In genomic region chr11:74018331-74019005, GRCh38 we compare ENCODE assay signal across 1 cellular context.
TF ChIP-seq lines count a peak whose summit lies in the region.

No MANE protein-coding gene starts in this region.

TF ChIP-seq in HepG2, 621 proteins besides CTCF, POLR2A, EP300 and RAD21 (continued from another document and continues in another):
- TF ChIP-seq, protein P1, sequence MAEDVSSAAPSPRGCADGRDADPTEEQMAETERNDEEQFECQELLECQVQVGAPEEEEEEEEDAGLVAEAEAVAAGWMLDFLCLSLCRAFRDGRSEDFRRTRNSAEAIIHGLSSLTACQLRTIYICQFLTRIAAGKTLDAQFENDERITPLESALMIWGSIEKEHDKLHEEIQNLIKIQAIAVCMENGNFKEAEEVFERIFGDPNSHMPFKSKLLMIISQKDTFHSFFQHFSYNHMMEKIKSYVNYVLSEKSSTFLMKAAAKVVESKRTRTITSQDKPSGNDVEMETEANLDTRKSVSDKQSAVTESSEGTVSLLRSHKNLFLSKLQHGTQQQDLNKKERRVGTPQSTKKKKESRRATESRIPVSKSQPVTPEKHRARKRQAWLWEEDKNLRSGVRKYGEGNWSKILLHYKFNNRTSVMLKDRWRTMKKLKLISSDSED (CRISPR knock-in tag; IDR thresholded peaks at IDR 0.05), result no peak
- TF ChIP-seq ZBTB37 (CRISPR knock-in tag; IDR thresholded peaks at IDR 0.05), result no peak
- TF ChIP-seq KDM3A (CRISPR knock-in tag; IDR thresholded peaks at IDR 0.05; ENCODE audit: low read depth), result no peak
- TF ChIP-seq MED13 (CRISPR knock-in tag; IDR thresholded peaks at IDR 0.05), result no peak
- TF ChIP-seq, protein P2, sequence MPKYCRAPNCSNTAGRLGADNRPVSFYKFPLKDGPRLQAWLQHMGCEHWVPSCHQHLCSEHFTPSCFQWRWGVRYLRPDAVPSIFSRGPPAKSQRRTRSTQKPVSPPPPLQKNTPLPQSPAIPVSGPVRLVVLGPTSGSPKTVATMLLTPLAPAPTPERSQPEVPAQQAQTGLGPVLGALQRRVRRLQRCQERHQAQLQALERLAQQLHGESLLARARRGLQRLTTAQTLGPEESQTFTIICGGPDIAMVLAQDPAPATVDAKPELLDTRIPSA (CRISPR knock-in tag; IDR thresholded peaks at IDR 0.05; ENCODE audit: borderline replicate concordance), result no peak
- no peak for TF ChIP-seq ZNF773 (CRISPR knock-in tag; IDR thresholded peaks at IDR 0.05; ENCODE audit: borderline replicate concordance)
- TF ChIP-seq NR3C1 (CRISPR knock-in tag; IDR thresholded peaks at IDR 0.05), result no peak
- no peak; the same call in 1 of the 2 replicates for TF ChIP-seq ZSCAN21 (CRISPR knock-in tag; IDR thresholded peaks at IDR 0.05; ENCODE audit: borderline replicate concordance)
- TF ChIP-seq ZFP91 (CRISPR knock-in tag; IDR thresholded peaks at IDR 0.05; ENCODE audit: borderline replicate concordance), result peak; percentile 87
- 0 out of 2 replicates have a peak, but pooled peaks have one; percentile 13 for TF ChIP-seq JUND (CRISPR knock-in tag; IDR thresholded peaks at IDR 0.05)
- peak; percentile 69; the same call in 1 of the 2 replicates for TF ChIP-seq NFIC (IDR thresholded peaks at IDR 0.05; ENCODE audit: low read length)
- TF ChIP-seq ATF7-NPFF (CRISPR knock-in tag; IDR thresholded peaks at IDR 0.05; ENCODE audit: low read depth), result no peak
- peak; percentile 14; the same call in 1 of the 2 replicates for TF ChIP-seq HOMEZ (CRISPR knock-in tag; IDR thresholded peaks at IDR 0.05; ENCODE audit: low read depth)
- TF ChIP-seq RFX5 (IDR thresholded peaks at IDR 0.05; ENCODE audit: low read depth, low read length), result no peak
- no peak for TF ChIP-seq DMTF1 (CRISPR knock-in tag; IDR thresholded peaks at IDR 0.05)
- TF ChIP-seq, protein P3, sequence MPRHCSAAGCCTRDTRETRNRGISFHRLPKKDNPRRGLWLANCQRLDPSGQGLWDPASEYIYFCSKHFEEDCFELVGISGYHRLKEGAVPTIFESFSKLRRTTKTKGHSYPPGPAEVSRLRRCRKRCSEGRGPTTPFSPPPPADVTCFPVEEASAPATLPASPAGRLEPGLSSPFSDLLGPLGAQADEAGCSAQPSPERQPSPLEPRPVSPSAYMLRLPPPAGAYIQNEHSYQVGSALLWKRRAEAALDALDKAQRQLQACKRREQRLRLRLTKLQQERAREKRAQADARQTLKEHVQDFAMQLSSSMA (CRISPR knock-in tag; IDR thresholded peaks at IDR 0.05), result 0 out of 2 replicates have a peak, but pooled peaks have one; percentile 46
- TF ChIP-seq SRSF9 (IDR thresholded peaks at IDR 0.05; ENCODE audit: borderline replicate concordance, insufficient read depth, low read depth, low read length, poor library complexity, severe bottlenecking), result no peak
- no peak for TF ChIP-seq ZBTB42 (CRISPR knock-in tag; IDR thresholded peaks at IDR 0.05)
- peak; percentile 83 for TF ChIP-seq ZNF350 (CRISPR knock-in tag; IDR thresholded peaks at IDR 0.05; ENCODE audit: borderline replicate concordance, low read depth)
- TF ChIP-seq MTF1 (CRISPR knock-in tag; IDR thresholded peaks at IDR 0.05), result no peak
- TF ChIP-seq ZFP82 (CRISPR knock-in tag; IDR thresholded peaks at IDR 0.05; ENCODE audit: borderline replicate concordance), result no peak
- TF ChIP-seq ZNF12 (CRISPR knock-in tag; IDR thresholded peaks at IDR 0.05), result no peak
- no peak for TF ChIP-seq CCAR2 (optimal IDR thresholded peaks at IDR 0.05; ENCODE audit: low read depth, low read length)
- TF ChIP-seq, protein P4, sequence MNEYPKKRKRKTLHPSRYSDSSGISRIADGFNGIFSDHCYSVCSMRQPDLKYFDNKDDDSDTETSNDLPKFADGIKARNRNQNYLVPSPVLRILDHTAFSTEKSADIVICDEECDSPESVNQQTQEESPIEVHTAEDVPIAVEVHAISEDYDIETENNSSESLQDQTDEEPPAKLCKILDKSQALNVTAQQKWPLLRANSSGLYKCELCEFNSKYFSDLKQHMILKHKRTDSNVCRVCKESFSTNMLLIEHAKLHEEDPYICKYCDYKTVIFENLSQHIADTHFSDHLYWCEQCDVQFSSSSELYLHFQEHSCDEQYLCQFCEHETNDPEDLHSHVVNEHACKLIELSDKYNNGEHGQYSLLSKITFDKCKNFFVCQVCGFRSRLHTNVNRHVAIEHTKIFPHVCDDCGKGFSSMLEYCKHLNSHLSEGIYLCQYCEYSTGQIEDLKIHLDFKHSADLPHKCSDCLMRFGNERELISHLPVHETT (CRISPR knock-in tag; conservative IDR thresholded peaks at IDR 0.05), result no peak
- TF ChIP-seq ZNF569 (CRISPR knock-in tag; IDR thresholded peaks at IDR 0.05; ENCODE audit: borderline replicate concordance), result no peak
- TF ChIP-seq GATA4 (IDR thresholded peaks at IDR 0.05; ENCODE audit: borderline replicate concordance, low read depth), result no peak
- TF ChIP-seq ZNF839 (CRISPR knock-in tag; IDR thresholded peaks at IDR 0.05; ENCODE audit: borderline replicate concordance), result no peak
- TF ChIP-seq ZNF724P (CRISPR knock-in tag; IDR thresholded peaks at IDR 0.05; ENCODE audit: borderline replicate concordance), result no peak
- TF ChIP-seq ZNF34 (CRISPR knock-in tag; IDR thresholded peaks at IDR 0.05; ENCODE audit: borderline replicate concordance), result no peak
- 0 out of 2 replicates have a peak, but pooled peaks have one; percentile 6 for TF ChIP-seq SIX4 (CRISPR knock-in tag; IDR thresholded peaks at IDR 0.05)
- no peak for TF ChIP-seq PRMT3 (CRISPR knock-in tag; IDR thresholded peaks at IDR 0.05; ENCODE audit: borderline replicate concordance, low read depth)
- no peak for TF ChIP-seq SP4 (CRISPR knock-in tag; IDR thresholded peaks at IDR 0.05)
- TF ChIP-seq, protein P5, sequence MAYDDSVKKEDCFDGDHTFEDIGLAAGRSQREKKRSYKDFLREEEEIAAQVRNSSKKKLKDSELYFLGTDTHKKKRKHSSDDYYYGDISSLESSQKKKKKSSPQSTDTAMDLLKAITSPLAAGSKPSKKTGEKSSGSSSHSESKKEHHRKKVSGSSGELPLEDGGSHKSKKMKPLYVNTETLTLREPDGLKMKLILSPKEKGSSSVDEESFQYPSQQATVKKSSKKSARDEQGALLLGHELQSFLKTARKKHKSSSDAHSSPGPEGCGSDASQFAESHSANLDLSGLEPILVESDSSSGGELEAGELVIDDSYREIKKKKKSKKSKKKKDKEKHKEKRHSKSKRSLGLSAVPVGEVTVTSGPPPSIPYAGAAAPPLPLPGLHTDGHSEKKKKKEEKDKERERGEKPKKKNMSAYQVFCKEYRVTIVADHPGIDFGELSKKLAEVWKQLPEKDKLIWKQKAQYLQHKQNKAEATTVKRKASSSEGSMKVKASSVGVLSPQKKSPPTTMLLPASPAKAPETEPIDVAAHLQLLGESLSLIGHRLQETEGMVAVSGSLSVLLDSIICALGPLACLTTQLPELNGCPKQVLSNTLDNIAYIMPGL (CRISPR knock-in tag; IDR thresholded peaks at IDR 0.05; ENCODE audit: borderline replicate concordance in 1 of 2, low read depth in 1 of 2), result peak in 1 of 2 experiments; percentile 22; a peak in 1 of 4 replicates
- no peak for TF ChIP-seq ZNF30 (CRISPR knock-in tag; IDR thresholded peaks at IDR 0.05)
- no peak for TF ChIP-seq ZNF616 (CRISPR knock-in tag; IDR thresholded peaks at IDR 0.05; ENCODE audit: low read depth)
- TF ChIP-seq ZKSCAN8 (CRISPR knock-in tag; IDR thresholded peaks at IDR 0.05; ENCODE audit: borderline replicate concordance), result peak; percentile 32; the same call in 1 of the 2 replicates
- no peak for TF ChIP-seq CAMTA2 (CRISPR knock-in tag; IDR thresholded peaks at IDR 0.05; ENCODE audit: borderline replicate concordance)
- no peak for TF ChIP-seq ZMYM3 (CRISPR knock-in tag; IDR thresholded peaks at IDR 0.05)
- TF ChIP-seq SIN3A (IDR thresholded peaks at IDR 0.05; ENCODE audit: borderline replicate concordance, low read depth, low read length), result no peak
- TF ChIP-seq, protein P6, sequence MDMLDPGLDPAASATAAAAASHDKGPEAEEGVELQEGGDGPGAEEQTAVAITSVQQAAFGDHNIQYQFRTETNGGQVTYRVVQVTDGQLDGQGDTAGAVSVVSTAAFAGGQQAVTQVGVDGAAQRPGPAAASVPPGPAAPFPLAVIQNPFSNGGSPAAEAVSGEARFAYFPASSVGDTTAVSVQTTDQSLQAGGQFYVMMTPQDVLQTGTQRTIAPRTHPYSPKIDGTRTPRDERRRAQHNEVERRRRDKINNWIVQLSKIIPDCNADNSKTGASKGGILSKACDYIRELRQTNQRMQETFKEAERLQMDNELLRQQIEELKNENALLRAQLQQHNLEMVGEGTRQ (IDR thresholded peaks at IDR 0.05; ENCODE audit: low read depth, low read length), result no peak
- TF ChIP-seq, protein P6 (CRISPR knock-in tag; IDR thresholded peaks at IDR 0.05; ENCODE audit: borderline replicate concordance), result no peak
- no peak for TF ChIP-seq SIN3B (IDR thresholded peaks at IDR 0.05; ENCODE audit: low read length)
- TF ChIP-seq MIXL1 (CRISPR knock-in tag; IDR thresholded peaks at IDR 0.05), result no peak
- no peak for TF ChIP-seq ZBTB1 (CRISPR knock-in tag; IDR thresholded peaks at IDR 0.05; ENCODE audit: borderline replicate concordance)
- no peak for TF ChIP-seq TGIF2 (CRISPR knock-in tag; IDR thresholded peaks at IDR 0.05)
- peak; percentile 65 for TF ChIP-seq HNF4A (CRISPR knock-in tag; IDR thresholded peaks at IDR 0.05)
- TF ChIP-seq CSRNP2 (CRISPR knock-in tag; conservative IDR thresholded peaks at IDR 0.05; ENCODE audit: low read depth), result no peak
- peak; percentile 64; the same call in 1 of the 2 replicates for TF ChIP-seq FOSL2 (CRISPR knock-in tag; IDR thresholded peaks at IDR 0.05)
- TF ChIP-seq GFI1 (CRISPR knock-in tag; IDR thresholded peaks at IDR 0.05; ENCODE audit: borderline replicate concordance), result no peak; the same call in 1 of the 2 replicates
- peak; percentile 49; the same call in 1 of the 2 replicates for TF ChIP-seq ZNF563 (CRISPR knock-in tag; IDR thresholded peaks at IDR 0.05)
- TF ChIP-seq ZNF629 (CRISPR knock-in tag; conservative IDR thresholded peaks at IDR 0.05), result 0 out of 2 replicates have a peak, but pooled peaks have one; percentile 22
